ENCODE assay signal across 23 cellular contexts in the genomic region with DNA sequence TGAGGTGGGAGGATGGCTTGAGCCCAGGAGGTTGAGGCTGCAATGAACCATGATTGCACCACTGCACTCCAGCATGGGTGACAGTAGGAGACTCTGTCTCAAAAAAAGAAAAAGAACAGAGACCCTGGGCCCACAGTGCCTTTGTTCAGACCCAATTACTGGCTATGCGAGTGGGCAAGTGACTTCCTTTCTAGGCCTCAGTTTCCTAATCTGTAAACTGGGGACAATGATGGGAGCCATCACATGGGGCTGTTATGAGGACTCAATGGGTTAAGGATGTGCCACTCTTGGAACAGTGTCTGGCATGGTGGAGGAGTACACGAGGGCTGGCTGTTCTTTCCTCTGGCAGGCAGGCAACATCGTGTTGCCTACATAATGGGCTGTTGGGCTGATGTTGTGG. TPM values are rescaled to one million over a fixed set of nuclear protein-coding genes. Genes with fewer than 3 reads are reported as not detected.
"Had no signal": no experiment of that assay in that cellular context is flagged by ENCODE, and none has a peak within 500 bp of the region (broad histone marks: within the 10 kb centered on the region; RNA-seq: fewer than 3 reads in every experiment).

No MANE protein-coding gene starts in this region.

- H3K27ac ChIP-seq: dorsolateral prefrontal cortex, esophagus muscularis mucosa, lower lobe of right lung, neutrophil, pancreas, thyroid gland had no signal

- H3K4me1 ChIP-seq: pancreas, thyroid gland had no signal

- H3K36me3 ChIP-seq: esophagus muscularis mucosa, lower lobe of right lung, neutrophil, pancreas, thyroid gland had no signal

- H3K4me3 ChIP-seq: dorsolateral prefrontal cortex, esophagus muscularis mucosa, lower lobe of right lung, pancreas, smooth muscle cell, thyroid gland had no signal

- DNase-seq: dorsolateral prefrontal cortex; effector CD4-positive, alpha-beta T cell; foreskin melanocyte; immature natural killer cell; islet precursor cell; left colon; left ventricle myocardium superior; lower lobe of right lung; natural killer cell; pancreas; retina; stimulated activated CD4-positive, alpha-beta T cell treated with anti-CD3 and anti-CD28 coated beads, Interleukin-12 subunit alpha, Interleukin-12 subunit beta, amount 100 ng/mL, for 4 hours; stimulated activated CD4-positive, alpha-beta T cell treated with anti-CD3 and anti-CD28 coated beads, Interleukin-1b, Interleukin-23, amount 100 ng/mL, for 48 hours; stimulated activated CD4-positive, alpha-beta T cell treated with anti-CD3 and anti-CD28 coated beads, Interleukin-4, amount 100 ng/mL, for 1 hour; stimulated activated CD8-positive, alpha-beta memory T cell treated with anti-CD3 and anti-CD28 coated beads, Interleukin-4, amount 100 ng/mL, for 48 hours; stimulated activated naive CD4-positive, alpha-beta T cell; stimulated activated naive CD8-positive, alpha-beta T cell treated with anti-CD3 and anti-CD28 coated beads, Interleukin-15, amount 100 ng/mL, for 72 hours; thyroid gland; trophoblast cell had no signal

- H3K27me3 ChIP-seq: dorsolateral prefrontal cortex, pancreas, thyroid gland had no signal

- H3K9me3 ChIP-seq: esophagus muscularis mucosa, lower lobe of right lung, neutrophil, pancreas, thyroid gland had no signal

- H3K4me2 ChIP-seq: smooth muscle cell had no signal

- ATAC-seq: left colon; lower lobe of right lung; natural killer cell; pancreas; sciatic nerve; stimulated activated naive CD8-positive, alpha-beta T cell treated with anti-CD3 and anti-CD28 coated beads, Interleukin-15, amount 100 ng/mL, for 72 hours had no signal

RNA-seq across cellular contexts. Expression of gene NDRG4, which starts 47.3 kb away (rescaled TPM):
- total RNA-seq: natural killer cell had no signal
